8 cellular contexts compared by ENCODE assay signal in genomic region chr16:74666425-74667214, GRCh38. TPM values are rescaled to one million over a fixed set of nuclear protein-coding genes. Genes with fewer than 3 reads are reported as not detected.
DNase-seq lines count a peak whose midpoint lies in the region; ATAC-seq and TF ChIP-seq lines count a peak whose summit lies in the region.

A gene with protein sequence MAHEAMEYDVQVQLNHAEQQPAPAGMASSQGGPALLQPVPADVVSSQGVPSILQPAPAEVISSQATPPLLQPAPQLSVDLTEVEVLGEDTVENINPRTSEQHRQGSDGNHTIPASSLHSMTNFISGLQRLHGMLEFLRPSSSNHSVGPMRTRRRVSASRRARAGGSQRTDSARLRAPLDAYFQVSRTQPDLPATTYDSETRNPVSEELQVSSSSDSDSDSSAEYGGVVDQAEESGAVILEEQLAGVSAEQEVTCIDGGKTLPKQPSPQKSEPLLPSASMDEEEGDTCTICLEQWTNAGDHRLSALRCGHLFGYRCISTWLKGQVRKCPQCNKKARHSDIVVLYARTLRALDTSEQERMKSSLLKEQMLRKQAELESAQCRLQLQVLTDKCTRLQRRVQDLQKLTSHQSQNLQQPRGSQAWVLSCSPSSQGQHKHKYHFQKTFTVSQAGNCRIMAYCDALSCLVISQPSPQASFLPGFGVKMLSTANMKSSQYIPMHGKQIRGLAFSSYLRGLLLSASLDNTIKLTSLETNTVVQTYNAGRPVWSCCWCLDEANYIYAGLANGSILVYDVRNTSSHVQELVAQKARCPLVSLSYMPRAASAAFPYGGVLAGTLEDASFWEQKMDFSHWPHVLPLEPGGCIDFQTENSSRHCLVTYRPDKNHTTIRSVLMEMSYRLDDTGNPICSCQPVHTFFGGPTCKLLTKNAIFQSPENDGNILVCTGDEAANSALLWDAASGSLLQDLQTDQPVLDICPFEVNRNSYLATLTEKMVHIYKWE (minus strand): TSS chr16:74666877. CDS start chr16:74661449, 5,428 bp downstream.

- H3K36me3 ChIP-seq in osteoblast (ENCODE audit: insufficient read depth, low read length) (peaks cover 29% of the 10 kb centered on the region), thymus (ENCODE audit: control insufficient read depth, insufficient read depth) (peaks cover 24% of the 10 kb centered on the region)

- H2AFZ ChIP-seq in osteoblast (ENCODE audit: low read length), result peak within 1 kb of the TSS; percentile 97

- H3K36me3 Mint-ChIP-seq in activated naive CD4-positive, alpha-beta T cell treated with anti-CD3 and anti-CD28 coated beads, Interleukin-2, amount 50 U/mL, for 72 hours, result peaks cover 42 to 46% of the 10 kb centered on the region in 2 donors
- H3K36me3 Mint-ChIP-seq in glutamatergic neuron (ENCODE audit: unreplicated experiment), result no peaks in the 10 kb centered on the region

- H3K4me3 Mint-ChIP-seq in glutamatergic neuron (ENCODE audit: unreplicated experiment), result peak within 1 kb of the TSS; percentile 96

- peaks cover 49% of the 10 kb centered on the region for H3K79me2 ChIP-seq in osteoblast (ENCODE audit: insufficient read depth, low read length)

- H3K9me3 Mint-ChIP-seq in activated naive CD4-positive, alpha-beta T cell treated with anti-CD3 and anti-CD28 coated beads, Interleukin-2, amount 50 U/mL, for 72 hours, result peaks cover 7% of the 10 kb centered on the region in 2 donors
- peaks cover 3% of the 10 kb centered on the region for H3K9me3 Mint-ChIP-seq in glutamatergic neuron (ENCODE audit: unreplicated experiment)

- no peaks in the 10 kb centered on the region for H3K27me3 Mint-ChIP-seq in glutamatergic neuron (ENCODE audit: unreplicated experiment)

- H3K4me1 Mint-ChIP-seq in glutamatergic neuron (ENCODE audit: low read depth, unreplicated experiment), result peaks cover 4% of the 10 kb centered on the region

- ATAC-seq in HG02610 (IDR thresholded peaks at IDR 0.05; ENCODE audit: unreplicated experiment), result peak; percentile 100
- ATAC-seq in activated naive CD4-positive, alpha-beta T cell treated with anti-CD3 and anti-CD28 coated beads, Interleukin-2, amount 50 U/mL, for 72 hours, result peak; percentile 100

- peak within 1 kb of the TSS; percentile 62 for H3K27ac ChIP-seq in osteoblast (ENCODE audit: low read depth, low read length)
- H3K27ac ChIP-seq in thymus (ENCODE audit: low read depth), result peak within 1 kb of the TSS; percentile 94

- H3K9me3 ChIP-seq in osteoblast (ENCODE audit: low read depth, low read length), result no peaks in the 10 kb centered on the region
- H3K9me3 ChIP-seq in thymus (ENCODE audit: control insufficient read depth), result no peaks in the 10 kb centered on the region

- H4K20me1 ChIP-seq in osteoblast (ENCODE audit: insufficient read depth, low read length), result no peaks in the 10 kb centered on the region

- WGBS in thymus, result under 1% methylated on average over 63 of the region's 63 CpGs

- no peak for TF ChIP-seq CTCF in glutamatergic neuron (IDR thresholded peaks at IDR 0.05; ENCODE audit: partially characterized antibody, unreplicated experiment)
- TF ChIP-seq CTCF in osteoblast (IDR thresholded peaks at IDR 0.05; ENCODE audit: extremely low read depth, low read depth, low read length), result no peak

- H3K4me3 ChIP-seq in GM08714 (ENCODE audit: low read length) (peak within 1 kb of the TSS; percentile 73), osteoblast (ENCODE audit: insufficient read depth, low read length) (peak within 1 kb of the TSS; percentile 94), thymus (ENCODE audit: low read length) (peak within 1 kb of the TSS; percentile 91)

- peaks cover 8% of the 10 kb centered on the region for H3K4me1 ChIP-seq in osteoblast (ENCODE audit: insufficient read depth, low read length)
- H3K4me1 ChIP-seq in thymus (ENCODE audit: control insufficient read depth, insufficient read depth, low read length), result peaks cover 5% of the 10 kb centered on the region

- peak within 1 kb of the TSS; percentile 95 for H3K4me2 ChIP-seq in osteoblast (ENCODE audit: insufficient read depth, low read length)

- H3K27ac Mint-ChIP-seq in activated naive CD4-positive, alpha-beta T cell treated with anti-CD3 and anti-CD28 coated beads, Interleukin-2, amount 50 U/mL, for 72 hours, result peak within 1 kb of the TSS; percentile 95 to 99
- H3K27ac Mint-ChIP-seq in glutamatergic neuron (ENCODE audit: unreplicated experiment), result peak within 1 kb of the TSS; percentile 69

- H3K27me3 ChIP-seq in osteoblast (ENCODE audit: insufficient read depth, low read length), result no peaks in the 10 kb centered on the region
- no peaks in the 10 kb centered on the region for H3K27me3 ChIP-seq in thymus (ENCODE audit: control insufficient read depth, insufficient read depth)

- DNase-seq in NCI-H1092 treated with DMSO at 0.1 percent for 48 hours (lab: John Stamatoyannopoulos, UW), result peak; percentile 98
- peak; percentile 94 for DNase-seq in SKM-1 (lab: John Stamatoyannopoulos, UW; ENCODE audit: unreplicated experiment)
- peak; percentile 91 to 97 for DNase-seq in activated naive CD4-positive, alpha-beta T cell treated with anti-CD3 and anti-CD28 coated beads, Interleukin-2, amount 50 U/mL, for 72 hours (ENCODE audit: low spot score in 2 of 2)
- peak; percentile 93 for DNase-seq in glutamatergic neuron
- peak; percentile 99 for DNase-seq in osteoblast (ENCODE audit: insufficient read length, low spot score, missing footprints)

RNA-seq across cellular contexts. Expression of the gene that starts here (rescaled TPM):
- total RNA-seq in activated naive CD4-positive, alpha-beta T cell treated with anti-CD3 and anti-CD28 coated beads, Interleukin-2, amount 50 U/mL, for 72 hours, result 100 to 1,000 TPM in 1 of 2 donors, 10 to 100 TPM in 1; 94.1 to 127 TPM
- 30.5 TPM for total RNA-seq in glutamatergic neuron (ENCODE audit: unreplicated experiment)
- 15.6 and 18.8 TPM in 2 replicates for total RNA-seq in osteoblast
- polyA plus RNA-seq in thymus, result 11.6 TPM

Comparison
In these comparisons a context has a peak if more than half of its experiments do, and no peak if none do; other contexts are left out.
1. Peak in every context shown above with its lines: DNase-seq, ATAC-seq, H3K4me3 ChIP-seq and H3K27ac ChIP-seq.